Comparison of ENCODE assay signal across 12 cellular contexts in genomic region chr9:128193469-128194096, GRCh38. TPM values are rescaled to one million over a fixed set of nuclear protein-coding genes. Genes with fewer than 3 reads are reported as not detected.
A peak's percentile ranks its signal among the peaks of the same experiment; 100 is the strongest.
DNase-seq lines count a peak whose midpoint lies in the region; FAIRE-seq and TF ChIP-seq lines count a peak whose summit lies in the region.
"Had no signal": no experiment of that assay in that cellular context is flagged by ENCODE, and none has a peak within 500 bp of the region (broad histone marks: within the 10 kb centered on the region; RNA-seq: fewer than 3 reads in every experiment).

No MANE protein-coding gene starts in this region.

- H3K9me3 ChIP-seq in CD8-positive, alpha-beta memory T cell (ENCODE audit: low read length), result no peaks in the 10 kb centered on the region
- H3K9me3 ChIP-seq in PC-9 (ENCODE audit: insufficient read depth, low read depth) (no peaks in the 10 kb centered on the region), esophagus (ENCODE audit: control insufficient read depth in 2 of 2, insufficient read depth in 1 of 2, low read depth in 1 of 2, low read length in 1 of 2) (no peaks in the 10 kb centered on the region)

- peak overlapping the region in 6 of 7 donors; percentile 15 to 96 (median 47) for H3K4me3 Mint-ChIP-seq in CD8-positive, alpha-beta memory T cell
- H3K4me3 Mint-ChIP-seq: activated T-cell treated with anti-CD3 and anti-CD28 coated beads, Interleukin-2, amount 50 U/mL, for 24 hours had no signal

- POLR2A ChIA-PET in CD8-positive, alpha-beta memory T cell (lab: Charles Lee), result no interaction called here
- POLR2A ChIA-PET in PC-9 (lab: Charles Lee; ENCODE audit: unreplicated experiment), result interaction anchor here (0.6 to 0.9 kb wide), 6 partner anchors 10 to 796 kb away, joined by 3 to 6 read pairs (median 3); partner anchors contain the start of gene SLC27A4

- H3F3A ChIP-seq in PC-9 (ENCODE audit: insufficient read depth, low read depth), result peaks cover 23% of the 10 kb centered on the region

- BruUV-seq in PC-9 (replicated peaks; lab: Mats Ljungman, UMichigan), result no TSS peak

- no peak overlapping the region for H3K4me3 ChIP-seq in CD8-positive, alpha-beta memory T cell (ENCODE audit: low read length)
- H3K4me3 ChIP-seq in PC-9 (peak overlapping the region; percentile 83; the same call in 1 of the 2 replicates), esophagus (ENCODE audit: low read depth in 1 of 2, low read length in 2 of 2) (no peak overlapping the region), skin epidermis (no peak overlapping the region), brain microvascular endothelial cell (ENCODE audit: low read depth, low read length) (no peak overlapping the region)
- H3K4me3 ChIP-seq: cardiac muscle cell had no signal

- H4K20me1 ChIP-seq in PC-9 (ENCODE audit: insufficient read depth), result no peaks in the 10 kb centered on the region

- DNase-seq in CD8-positive, alpha-beta memory T cell, result no peak
- DNase-seq in PC-9, result no peak
- DNase-seq in RKO (ENCODE audit: low spot score), result no peak
- no peak for DNase-seq in RCC 7860 (ENCODE audit: low spot score)
- no peak for DNase-seq in brain microvascular endothelial cell
- no peak for DNase-seq in DMS79 (lab: John Stamatoyannopoulos, UW)
- DNase-seq: activated T-cell treated with anti-CD3 and anti-CD28 coated beads, Interleukin-2, amount 50 U/mL, for 24 hours had no signal

- no peaks in the 10 kb centered on the region for H3K27me3 ChIP-seq in CD8-positive, alpha-beta memory T cell (ENCODE audit: insufficient read depth, low read length, poor library complexity, severe bottlenecking)
- H3K27me3 ChIP-seq in PC-9 (ENCODE audit: insufficient read depth, low read depth) (no peaks in the 10 kb centered on the region), esophagus (ENCODE audit: control insufficient read depth in 1 of 2, insufficient read depth in 2 of 2, low read length in 2 of 2) (no peaks in the 10 kb centered on the region), brain microvascular endothelial cell (replicated peaks) (no peaks in the 10 kb centered on the region)
- H3K27me3 ChIP-seq: cardiac muscle cell, foreskin keratinocyte had no signal

- H3K9me3 Mint-ChIP-seq in CD8-positive, alpha-beta memory T cell, result no peaks in the 10 kb centered on the region
- H3K9me3 Mint-ChIP-seq: activated T-cell treated with anti-CD3 and anti-CD28 coated beads, Interleukin-2, amount 50 U/mL, for 24 hours had no signal

- CTCF ChIA-PET in CD8-positive, alpha-beta memory T cell (lab: Charles Lee), result interaction anchor here (0.9 to 1.5 kb wide), 2 partner anchors 10 to 14 kb away, joined by 3 read pairs; no protein-coding TSS in a partner anchor
- CTCF ChIA-PET in PC-9 (lab: Charles Lee), result interaction anchor here (1.0 to 1.2 kb wide), 2 partner anchors 69 to 227 kb away, joined by 3 to 11 read pairs; partner anchors contain the start of gene CERCAM

- no peak overlapping the region for H3K27ac Mint-ChIP-seq in CD8-positive, alpha-beta memory T cell
- H3K27ac Mint-ChIP-seq: activated T-cell treated with anti-CD3 and anti-CD28 coated beads, Interleukin-2, amount 50 U/mL, for 24 hours had no signal

- peak overlapping the region; percentile 87 for H3K4me2 ChIP-seq in PC-9

- H3K36me3 Mint-ChIP-seq in CD8-positive, alpha-beta memory T cell, result peaks cover 0 to 15% (median 5%) of the 10 kb centered on the region in 3 donors

- peaks cover 13% of the 10 kb centered on the region for H3K4me1 ChIP-seq in CD8-positive, alpha-beta memory T cell (ENCODE audit: insufficient read depth, low read length)
- H3K4me1 ChIP-seq in PC-9 (replicated peaks; ENCODE audit: insufficient read depth) (peaks cover 16% of the 10 kb centered on the region), esophagus (ENCODE audit: control insufficient read depth in 2 of 2, insufficient read depth in 2 of 2, low read length in 1 of 2) (peaks cover 7 to 10% of the 10 kb centered on the region in 2 donors)
- H3K4me1 ChIP-seq: foreskin keratinocyte had no signal

- H3K4me1 Mint-ChIP-seq in CD8-positive, alpha-beta memory T cell, result peaks cover 12 to 32% (median 18%) of the 10 kb centered on the region in 3 donors

- peaks cover 0 to 5% of the 10 kb centered on the region in 2 donors for H3K27me3 Mint-ChIP-seq in CD8-positive, alpha-beta memory T cell
- H3K27me3 Mint-ChIP-seq: activated T-cell treated with anti-CD3 and anti-CD28 coated beads, Interleukin-2, amount 50 U/mL, for 24 hours had no signal

- no peaks in the 10 kb centered on the region for H3K9me2 ChIP-seq in PC-9 (ENCODE audit: insufficient read depth)

- 0 out of 2 replicates have a peak, but pooled peaks cover 4% of the 10 kb centered on the region for H3K79me2 ChIP-seq in PC-9 (ENCODE audit: low read depth)

- in situ Hi-C loops in brain microvascular endothelial cell (cut with HindIII; ENCODE audit: low pct_ligation_motif_present, low sequenced_read_pairs), result no loop called here

- no peak overlapping the region for H3K27ac ChIP-seq in CD8-positive, alpha-beta memory T cell (ENCODE audit: low read depth, low read length)
- H3K27ac ChIP-seq in PC-9, result peak overlapping the region; percentile 77
- peak overlapping the region; percentile 90 to 92 for H3K27ac ChIP-seq in esophagus (ENCODE audit: low read depth in 2 of 2, low read length in 1 of 2)
- H3K27ac ChIP-seq in skin epidermis, result peak overlapping the region in 15 of 21 experiments; percentile 8 to 97 (median 90)
- H3K27ac ChIP-seq in brain microvascular endothelial cell, result no peak overlapping the region
- H3K27ac ChIP-seq: cardiac muscle cell, foreskin keratinocyte had no signal

- no peak for FAIRE-seq in RCC 7860 (lab: Jason Lieb, UNC)

- 79 to 82% methylated on average over 14 of the region's 14 CpGs for WGBS in esophagus, 2 donors

- H2AFZ ChIP-seq in PC-9, result no peak overlapping the region

- TF ChIP-seq CTCF in PC-9 (conservative IDR thresholded peaks at IDR 0.05) (no peak), brain microvascular endothelial cell (IDR thresholded peaks at IDR 0.05; ENCODE audit: low read depth, low read length, missing control alignments) (no peak)

- intact Hi-C loops in PC-9 (cut with micrococcal nuclease; ENCODE audit: unreplicated experiment), result loop anchor here (1.0 to 5.0 kb wide), 3 partner anchors 46 to 149 kb away; partner anchors contain the start of genes LCN2 and SLC27A4

- H3K36me3 ChIP-seq in CD8-positive, alpha-beta memory T cell (ENCODE audit: insufficient read depth, low read length), result peaks cover 9% of the 10 kb centered on the region
- 0 out of 2 replicates have a peak, but pooled peaks cover 5% of the 10 kb centered on the region for H3K36me3 ChIP-seq in PC-9 (ENCODE audit: low read depth)
- peaks cover 0 to 2% of the 10 kb centered on the region in 2 donors for H3K36me3 ChIP-seq in esophagus (ENCODE audit: control insufficient read depth in 2 of 2, insufficient read depth in 2 of 2, low read length in 1 of 2)
- H3K36me3 ChIP-seq in brain microvascular endothelial cell (replicated peaks), result peaks cover 9% of the 10 kb centered on the region

RNA-seq across cellular contexts. Expression of gene CIZ1, which starts 2.2 kb away (rescaled TPM):
- total RNA-seq in CD8-positive, alpha-beta memory T cell, result 100 to 1,000 TPM; 114 to 125 TPM
- polyA plus RNA-seq in CD8-positive, alpha-beta memory T cell, result 35.2 TPM
- total RNA-seq in PC-9 (2021), result 164 and 213 TPM in 2 replicates
- 10 to 100 TPM; 39.8 to 39.9 TPM for polyA plus RNA-seq in esophagus

RNA-seq across cellular contexts. Expression of gene DNM1, which starts 9.6 kb away (rescaled TPM):
- total RNA-seq in CD8-positive, alpha-beta memory T cell, result under 1 TPM; 0.26 to 0.66 TPM
- polyA plus RNA-seq in CD8-positive, alpha-beta memory T cell, result 0.18 TPM
- total RNA-seq in PC-9 (2021), result 134 and 148 TPM in 2 replicates
- 1 to 10 TPM; 2.4 to 4.6 TPM for polyA plus RNA-seq in esophagus

RNA-seq across cellular contexts. Expression of gene BBLN, which starts 33.5 kb away (rescaled TPM):
- total RNA-seq in CD8-positive, alpha-beta memory T cell, result 10 to 100 TPM; 75.5 to 78.4 TPM
- 137 TPM for polyA plus RNA-seq in CD8-positive, alpha-beta memory T cell
- 154 and 213 TPM in 2 replicates for total RNA-seq in PC-9 (2021)
- 100 to 1,000 TPM in 1 of 2 donors, 10 to 100 TPM in 1; 77.5 to 104 TPM for polyA plus RNA-seq in esophagus

RNA-seq across cellular contexts. Expression of gene LCN2, which starts 44.3 kb away (rescaled TPM):
- total RNA-seq in CD8-positive, alpha-beta memory T cell, result not detected
- polyA plus RNA-seq in CD8-positive, alpha-beta memory T cell, result not detected
- 430 and 537 TPM in 2 replicates for total RNA-seq in PC-9 (2021)
- polyA plus RNA-seq in esophagus, result 1,000 to 10,000 TPM; 1,061 to 2,097 TPM
- total RNA-seq: cardiac muscle cell, NCI-H460 had no signal
- polyA plus RNA-seq: cardiac muscle cell had no signal

Comparison
In these comparisons a context has a peak if more than half of its experiments do, and no peak if none do; other contexts are left out.
1. H3K27ac ChIP-seq: peak in PC-9 (single experiment), esophagus (2 of 2) and skin epidermis (15 of 21); none in CD8-positive, alpha-beta memory T cell (single experiment) and brain microvascular endothelial cell (single experiment).
2. RNA of gene DNM1, which starts 9.6 kb away (total RNA-seq): 134 to 148 TPM in PC-9; 0.26 to 0.66 TPM in CD8-positive, alpha-beta memory T cell; every median in the first group is over 10 times any median in the second.